In the genomic region with DNA sequence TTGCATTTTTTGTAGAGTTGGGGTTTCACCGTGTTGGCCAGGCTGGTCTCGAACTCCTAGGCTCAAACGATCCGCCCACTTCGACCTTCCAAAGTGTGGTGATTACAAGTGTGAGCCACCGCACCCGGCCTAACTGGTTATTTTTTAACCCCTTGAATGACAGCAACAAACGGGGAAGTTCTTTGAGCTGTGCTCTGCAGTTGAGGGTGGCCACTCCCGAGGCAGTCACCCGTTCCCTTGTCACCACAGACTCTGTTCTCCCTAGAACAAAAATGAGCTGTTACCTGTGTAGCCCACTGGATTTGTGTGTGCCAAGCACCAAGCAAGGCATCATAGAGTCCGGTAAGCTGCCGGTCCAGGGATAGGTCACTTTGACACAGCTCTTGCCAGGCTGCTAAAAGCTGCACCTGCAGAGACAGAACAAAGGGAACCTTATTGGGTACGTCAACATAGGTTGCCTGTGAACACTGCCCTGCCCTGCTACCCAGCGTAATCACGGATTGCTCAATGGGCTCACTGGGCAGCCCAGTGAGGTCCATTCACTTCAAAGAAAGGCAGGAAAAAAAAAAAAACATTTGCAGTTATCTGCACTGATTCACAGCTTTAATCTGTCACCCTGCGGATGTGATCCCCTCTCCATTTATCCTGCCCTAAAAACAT, we compare ENCODE assay signal across 11 cellular contexts. TPM values are rescaled to one million over a fixed set of nuclear protein-coding genes. Genes with fewer than 3 reads are reported as not detected.
DNase-seq lines count a peak whose midpoint lies in the region; ATAC-seq and TF ChIP-seq lines count a peak whose summit lies in the region.
"Had no signal": no experiment of that assay in that cellular context is flagged by ENCODE, and none has a peak within 500 bp of the region (broad histone marks: within the 10 kb centered on the region; RNA-seq: fewer than 3 reads in every experiment).

No MANE protein-coding gene starts in this region.

- H3K9me3 ChIP-seq in esophagus (ENCODE audit: control insufficient read depth in 2 of 2, insufficient read depth in 1 of 2, low read depth in 1 of 2, low read length in 1 of 2) (no peaks in the 10 kb centered on the region), thymus (ENCODE audit: control insufficient read depth) (no peaks in the 10 kb centered on the region), endodermal cell (ENCODE audit: control insufficient read depth, low read length) (no peaks in the 10 kb centered on the region), adrenal gland (replicated peaks in 1 of 3) (no peaks in the 10 kb centered on the region)
- H3K9me3 ChIP-seq: Peyer's patch had no signal

- peaks cover 0 to 4% of the 10 kb centered on the region in 2 donors for H3K36me3 ChIP-seq in esophagus (ENCODE audit: control insufficient read depth in 2 of 2, insufficient read depth in 2 of 2, low read length in 1 of 2)
- peaks cover 29% of the 10 kb centered on the region for H3K36me3 ChIP-seq in thymus (ENCODE audit: control insufficient read depth, insufficient read depth)
- peaks cover 36% of the 10 kb centered on the region for H3K36me3 ChIP-seq in endodermal cell (ENCODE audit: control insufficient read depth, insufficient read depth, low read length)
- H3K36me3 ChIP-seq in adrenal gland (replicated peaks in 1 of 2): peaks cover 0 to 55% of the 10 kb centered on the region in 2 donors

- DNase-seq in COR-L47 (lab: John Stamatoyannopoulos, UW) (peak; percentile 6), NCI-H69 (lab: John Stamatoyannopoulos, UW) (peak; percentile 72), endodermal cell (no peak), adrenal gland (no peak)
- DNase-seq: CD8-positive, alpha-beta T cell; NCI-H1436 treated with DMSO at 0.1 percent for 48 hours; Peyer's patch; Right ventricle myocardium superior had no signal

- ATAC-seq in HG03095 (IDR thresholded peaks at IDR 0.05; ENCODE audit: unreplicated experiment): no peak
- ATAC-seq: CD8-positive, alpha-beta T cell had no signal

- H3K9ac ChIP-seq in endodermal cell (ENCODE audit: extremely low read depth, low read length, poor library complexity, severe bottlenecking): no peak overlapping the region

- H3K36me3 Mint-ChIP-seq in endodermal cell (ENCODE audit: low read depth): peaks cover 48% of the 10 kb centered on the region

- TF ChIP-seq CTCF in endodermal cell (conservative IDR thresholded peaks at IDR 0.05) (no peak), adrenal gland (IDR thresholded peaks at IDR 0.05) (no peak)

- H3K27me3 Mint-ChIP-seq in endodermal cell (ENCODE audit: insufficient read depth): no peaks in the 10 kb centered on the region

- H3K4me1 ChIP-seq in esophagus (ENCODE audit: control insufficient read depth in 2 of 2, insufficient read depth in 2 of 2, low read length in 1 of 2): no peaks in the 10 kb centered on the region
- H3K4me1 ChIP-seq in thymus (ENCODE audit: control insufficient read depth, insufficient read depth, low read length): no peaks in the 10 kb centered on the region
- no peaks in the 10 kb centered on the region for H3K4me1 ChIP-seq in endodermal cell (ENCODE audit: control insufficient read depth, insufficient read depth, low read length)
- H3K4me1 ChIP-seq in adrenal gland (replicated peaks in 1 of 2): no peaks in the 10 kb centered on the region
- H3K4me1 ChIP-seq: Peyer's patch had no signal

- H3K27me3 ChIP-seq in esophagus (ENCODE audit: control insufficient read depth in 1 of 2, insufficient read depth in 2 of 2, low read length in 2 of 2): no peaks in the 10 kb centered on the region
- no peaks in the 10 kb centered on the region for H3K27me3 ChIP-seq in thymus (ENCODE audit: control insufficient read depth, insufficient read depth)
- no peaks in the 10 kb centered on the region for H3K27me3 ChIP-seq in endodermal cell (ENCODE audit: control insufficient read depth, insufficient read depth, low read length, poor library complexity, severe bottlenecking)
- H3K27me3 ChIP-seq in adrenal gland: no peaks in the 10 kb centered on the region
- H3K27me3 ChIP-seq: Peyer's patch had no signal

- H3K4me3 ChIP-seq in esophagus (ENCODE audit: low read depth in 1 of 2, low read length in 2 of 2) (no peak overlapping the region), thymus (ENCODE audit: low read length) (no peak overlapping the region), endodermal cell (ENCODE audit: low read length) (no peak overlapping the region), adrenal gland (no peak overlapping the region)
- H3K4me3 ChIP-seq: Peyer's patch had no signal

- H3K27ac ChIP-seq in esophagus (ENCODE audit: low read depth in 2 of 2, low read length in 1 of 2) (peak overlapping the region; percentile 76 to 91), thymus (ENCODE audit: low read depth) (peak overlapping the region; percentile 11), endodermal cell (ENCODE audit: low read depth, low read length) (no peak overlapping the region), adrenal gland (no peak overlapping the region)
- H3K27ac ChIP-seq: Peyer's patch had no signal

- intact Hi-C loops in adrenal gland (cut with DNase I): loop anchor here in 1 of 2 donors (5.0 kb wide), 1 partner anchor 251 kb away; a partner anchor contains a TSS

- TF ChIP-seq POLR2A in adrenal gland (IDR thresholded peaks at IDR 0.05): no peak

- 61 to 68% methylated on average over 16 of the region's 16 CpGs for WGBS in esophagus, 2 donors
- WGBS in thymus: 96% methylated on average over 16 of the region's 16 CpGs
- WGBS in endodermal cell (ENCODE audit: insufficient coverage in 1 of 2, insufficient read length in 1 of 2), 2 experiments: 93 to 94% methylated on average over 14 to 16 of the region's 16 CpGs
- WGBS in adrenal gland, 4 donors: 84 to 88% (median 87%) methylated on average over 16 of the region's 16 CpGs

- no peaks in the 10 kb centered on the region for H3K4me1 Mint-ChIP-seq in endodermal cell

- H3K9me3 Mint-ChIP-seq in endodermal cell: no peaks in the 10 kb centered on the region
- H3K9me3 Mint-ChIP-seq: CD8-positive, alpha-beta T cell had no signal

- no peak overlapping the region for H3K27ac Mint-ChIP-seq in endodermal cell
- H3K27ac Mint-ChIP-seq: CD8-positive, alpha-beta T cell had no signal

- H3K4me3 Mint-ChIP-seq in endodermal cell: no peak overlapping the region
- H3K4me3 Mint-ChIP-seq: CD8-positive, alpha-beta T cell had no signal

RNA-seq across cellular contexts. Expression of a gene that starts 19.6 kb away (rescaled TPM):
- 10 to 100 TPM; 14.2 to 21.2 TPM for polyA plus RNA-seq in esophagus
- 28.0 TPM for polyA plus RNA-seq in thymus
- 10 to 100 TPM; 19.9 to 31.3 TPM for total RNA-seq in endodermal cell
- polyA plus RNA-seq in endodermal cell (2013, experiment 1 of 2): 26.4 TPM
- 20.0 TPM for polyA plus RNA-seq in endodermal cell (2013, experiment 2 of 2)
- total RNA-seq in adrenal gland: 10 to 100 TPM; 10.7 to 25.7 (median 21.4) TPM
- polyA plus RNA-seq in adrenal gland: 10 to 100 TPM; 19.2 to 50.1 (median 37.3) TPM

Comparison
In these comparisons a context has a peak if more than half of its experiments do, and no peak if none do; other contexts are left out.
1. DNase-seq: peak in COR-L47 (single experiment) and NCI-H69 (single experiment); none in endodermal cell (single experiment) and adrenal gland (0 of 7).
2. H3K27ac ChIP-seq: peak in esophagus (2 of 2) and thymus (single experiment); none in endodermal cell (single experiment) and adrenal gland (0 of 5).